In genomic region chr3:56801597-56802410, GRCh38 we compare ENCODE assay signal across 8 cellular contexts. TPM values are rescaled to one million over a fixed set of nuclear protein-coding genes. Genes with fewer than 3 reads are reported as not detected.
DNase-seq lines count a peak whose midpoint lies in the region; ATAC-seq and TF ChIP-seq lines count a peak whose summit lies in the region.

TSS of gene ARHGEF3 (minus strand) at chr3:56801949. CDS start at chr3:56801798, 151 bp downstream.

- peaks cover 17% of the 10 kb centered on the region; the same call in 1 of the 2 replicates for H3K79me2 ChIP-seq in OCI-LY7 (ENCODE audit: insufficient read depth, low read depth, low read length)

- H3K4me3 ChIP-seq in CD8-positive, alpha-beta memory T cell (ENCODE audit: low read length) = peak within 1 kb of the TSS; percentile 75
- H3K4me3 ChIP-seq in OCI-LY7 (ENCODE audit: low read depth, low read length, poor library complexity, severe bottlenecking) (peak within 1 kb of the TSS; percentile 72), muscle layer of duodenum (ENCODE audit: low read depth in 1 of 2, low read length in 2 of 2) (peak within 1 kb of the TSS; percentile 85 to 88)

- H3K9me2 ChIP-seq in OCI-LY7 (ENCODE audit: insufficient read depth, low read length) = no peaks in the 10 kb centered on the region

- H3K27me3 ChIP-seq in CD8-positive, alpha-beta memory T cell (ENCODE audit: insufficient read depth, low read length, poor library complexity, severe bottlenecking) = no peaks in the 10 kb centered on the region
- H3K27me3 ChIP-seq in muscle layer of duodenum (ENCODE audit: low read depth, low read length) = no peaks in the 10 kb centered on the region

- peak within 1 kb of the TSS; percentile 78 to 95 (median 92) for H3K27ac Mint-ChIP-seq in CD8-positive, alpha-beta memory T cell

- peaks cover 0 to 34% (median 3%) of the 10 kb centered on the region in 3 donors for H3K36me3 Mint-ChIP-seq in CD8-positive, alpha-beta memory T cell
- H3K36me3 Mint-ChIP-seq in activated T-cell treated with anti-CD3 and anti-CD28 coated beads, Interleukin-2, amount 50 U/mL, for 4 hours (ENCODE audit: insufficient read depth) = no peaks in the 10 kb centered on the region

- H3K27me3 Mint-ChIP-seq in CD8-positive, alpha-beta memory T cell = no peaks in the 10 kb centered on the region
- H3K27me3 Mint-ChIP-seq in activated T-cell treated with anti-CD3 and anti-CD28 coated beads, Interleukin-2, amount 50 U/mL, for 4 hours (ENCODE audit: low read depth) = no peaks in the 10 kb centered on the region

- DNase-seq in CD8-positive, alpha-beta memory T cell = peak; percentile 84 to 91 (median 87)
- peak; percentile 77 for DNase-seq in HK-2 (ENCODE audit: unreplicated experiment)
- peak; percentile 85 for DNase-seq in OCI-LY7 (ENCODE audit: low spot score)
- DNase-seq in activated T-cell treated with anti-CD3 and anti-CD28 coated beads, Interleukin-2, amount 50 U/mL, for 4 hours = peak; percentile 87
- peak; percentile 78 to 79 for DNase-seq in stimulated activated CD8-positive, alpha-beta memory T cell treated with anti-CD3 and anti-CD28 coated beads, Interleukin-7, amount 100 ng/mL, for 48 hours (ENCODE audit: extremely low read depth in 1 of 2, low read depth in 1 of 2)

- H3K4me2 ChIP-seq in OCI-LY7 (ENCODE audit: low read length) = peak within 1 kb of the TSS; percentile 94

- no peaks in the 10 kb centered on the region for H3K36me3 ChIP-seq in CD8-positive, alpha-beta memory T cell (ENCODE audit: insufficient read depth, low read length)
- H3K36me3 ChIP-seq in OCI-LY7 (ENCODE audit: insufficient read depth, low read length) (no peaks in the 10 kb centered on the region), muscle layer of duodenum (ENCODE audit: control insufficient read depth in 1 of 2, insufficient read depth in 2 of 2, low read length in 2 of 2) (no peaks in the 10 kb centered on the region)

- H3K4me1 Mint-ChIP-seq in CD8-positive, alpha-beta memory T cell = peaks cover 35 to 50% (median 40%) of the 10 kb centered on the region in 3 donors
- peaks cover 37% of the 10 kb centered on the region for H3K4me1 Mint-ChIP-seq in activated T-cell treated with anti-CD3 and anti-CD28 coated beads, Interleukin-2, amount 50 U/mL, for 4 hours (ENCODE audit: low read depth)

- no peak within 1 kb of the TSS for H2AFZ ChIP-seq in OCI-LY7 (ENCODE audit: low read length)

- CTCF ChIA-PET in CD8-positive, alpha-beta memory T cell (lab: Charles Lee) = interaction anchor here (0.7 to 10.1 kb wide), 23 partner anchors 12 to 188 kb away, joined by 3 to 208 read pairs (median 12); partner anchors contain the start of gene TASOR
- CTCF ChIA-PET in OCI-LY7 (lab: Charles Lee; ENCODE audit: unreplicated experiment) = interaction anchor here (0.6 to 1.3 kb wide), 4 partner anchors 9 to 102 kb away, joined by 3 to 4 read pairs (median 3); no protein-coding TSS in a partner anchor

- H4K20me1 ChIP-seq in OCI-LY7 (ENCODE audit: insufficient read depth, low read length) = peaks cover 18% of the 10 kb centered on the region; the same call in 1 of the 2 replicates

- BruUV-seq in OCI-LY7 (replicated peaks; lab: Mats Ljungman, UMichigan) = no TSS peak

- peak within 1 kb of the TSS; percentile 73 for H3K27ac ChIP-seq in CD8-positive, alpha-beta memory T cell (ENCODE audit: low read depth, low read length)
- H3K27ac ChIP-seq in OCI-LY7 (ENCODE audit: low read depth, low read length, poor library complexity, severe bottlenecking) (peak within 1 kb of the TSS; percentile 47), muscle layer of duodenum (ENCODE audit: low read length) (peak within 1 kb of the TSS; percentile 10)

- H3K9me3 ChIP-seq in CD8-positive, alpha-beta memory T cell (ENCODE audit: low read length) = no peaks in the 10 kb centered on the region
- H3K9me3 ChIP-seq in OCI-LY7 (ENCODE audit: low read length) = no peaks in the 10 kb centered on the region
- H3K9me3 ChIP-seq in muscle layer of duodenum (ENCODE audit: control insufficient read depth in 1 of 2, low read length in 2 of 2) = no peaks in the 10 kb centered on the region

- no peaks in the 10 kb centered on the region for H3K9me3 Mint-ChIP-seq in CD8-positive, alpha-beta memory T cell
- H3K9me3 Mint-ChIP-seq in activated T-cell treated with anti-CD3 and anti-CD28 coated beads, Interleukin-2, amount 50 U/mL, for 4 hours = no peaks in the 10 kb centered on the region

- POLR2A ChIA-PET in CD8-positive, alpha-beta memory T cell (lab: Charles Lee) = interaction anchor here (0.7 to 6.8 kb wide), 10 partner anchors 15 to 122 kb away, joined by 3 to 108 read pairs (median 12); partner anchors contain the start of gene TASOR
- POLR2A ChIA-PET in OCI-LY7 (lab: Charles Lee) = interaction anchor here (0.7 to 1.4 kb wide), 7 partner anchors 9 to 359 kb away, joined by 3 to 7 read pairs (median 3); no protein-coding TSS in a partner anchor

- TF ChIP-seq CTCF in OCI-LY7 (conservative IDR thresholded peaks at IDR 0.05; ENCODE audit: low read length) = peak; percentile 85

- ATAC-seq in GM19438 (IDR thresholded peaks at IDR 0.05; ENCODE audit: low read depth, unreplicated experiment) (peak; percentile 81), esophagus mucosa (peak; percentile 94)
- ATAC-seq in activated T-cell treated with anti-CD3 and anti-CD28 coated beads, Interleukin-2, amount 50 U/mL, for 4 hours = peak; percentile 87 to 90

- peaks cover 37% of the 10 kb centered on the region for H3K4me1 ChIP-seq in CD8-positive, alpha-beta memory T cell (ENCODE audit: insufficient read depth, low read length)
- H3K4me1 ChIP-seq in OCI-LY7 (ENCODE audit: insufficient read depth, low read length, poor library complexity, severe bottlenecking) (peaks cover 44% of the 10 kb centered on the region), muscle layer of duodenum (ENCODE audit: control insufficient read depth in 1 of 2, insufficient read depth in 2 of 2, low read length in 2 of 2) (peaks cover 0 to 30% of the 10 kb centered on the region in 2 donors)

- peak within 1 kb of the TSS; percentile 89 to 100 (median 94) for H3K4me3 Mint-ChIP-seq in CD8-positive, alpha-beta memory T cell
- H3K4me3 Mint-ChIP-seq in activated T-cell treated with anti-CD3 and anti-CD28 coated beads, Interleukin-2, amount 50 U/mL, for 4 hours = peak within 1 kb of the TSS; percentile 95

- intact Hi-C loops in OCI-LY7 (cut with micrococcal nuclease; ENCODE audit: unreplicated experiment) = loop anchor here (2.0 to 10.0 kb wide), 2 partner anchors 117 to 273 kb away; no protein-coding TSS in a partner anchor

RNA-seq across cellular contexts. Expression of gene ARHGEF3, which starts in this region (rescaled TPM):
- 10 to 100 TPM; 55.1 to 56.6 TPM for total RNA-seq in CD8-positive, alpha-beta memory T cell
- 110 TPM for polyA plus RNA-seq in CD8-positive, alpha-beta memory T cell
- total RNA-seq in OCI-LY7 (2014; rRNA removed; shearing (Covaris generic)) = 10.8 and 14.1 TPM in 2 replicates
- total RNA-seq in OCI-LY7 (2022) = 21.7 and 26.9 TPM in 2 replicates
- 10 to 100 TPM; 42.4 to 53.9 (median 44.7) TPM for total RNA-seq in activated T-cell treated with anti-CD3 and anti-CD28 coated beads, Interleukin-2, amount 50 U/mL, for 4 hours
- 30.2 TPM for total RNA-seq in esophagus mucosa

Comparison
In these comparisons a context has a peak if more than half of its experiments do, and no peak if none do; other contexts are left out.
1. Peak in every context shown above with its lines: DNase-seq, ATAC-seq, H3K4me3 ChIP-seq and H3K27ac ChIP-seq.
2. H3K27ac ChIP-seq: peak in every context shown above with its lines; median percentile 73 in CD8-positive, alpha-beta memory T cell; 47 in OCI-LY7; 10 in muscle layer of duodenum.